ENCODE assay signal across 8 cellular contexts in the genomic region with DNA sequence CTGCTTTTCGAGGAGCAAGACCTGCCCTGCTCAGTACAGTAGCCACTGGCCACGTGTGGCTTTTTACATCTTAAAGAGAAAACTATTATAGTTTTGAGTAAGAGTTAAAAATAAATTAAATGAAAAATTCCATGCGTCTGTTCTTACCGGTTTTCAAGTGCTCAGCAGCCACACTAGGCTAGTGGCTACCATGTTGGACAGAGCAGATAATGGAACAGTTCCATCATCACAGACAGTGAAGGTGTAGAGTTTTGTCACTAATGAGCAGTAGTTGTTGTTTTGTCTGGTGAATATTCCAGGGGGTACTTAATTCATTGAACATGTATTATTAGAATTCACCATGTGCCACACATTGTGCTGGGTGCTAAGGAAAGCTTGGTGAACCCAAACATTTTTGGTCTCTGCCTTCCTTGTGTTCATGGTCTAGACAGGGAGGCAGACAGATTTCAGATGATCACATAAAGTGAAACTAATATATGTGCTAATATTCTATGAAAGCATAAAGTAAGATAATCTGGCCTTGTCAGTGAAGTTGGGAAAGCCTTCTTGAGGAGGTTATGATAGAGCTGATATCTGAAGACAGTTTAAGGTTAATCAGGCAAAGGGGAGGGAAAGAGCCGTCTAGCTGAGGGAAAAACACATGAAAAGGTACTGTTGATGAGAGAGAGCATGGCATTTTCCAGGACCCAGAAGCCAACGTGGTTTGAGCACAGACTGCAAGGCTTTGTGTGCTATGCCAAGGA. TPM values are rescaled to one million over a fixed set of nuclear protein-coding genes. Genes with fewer than 3 reads are reported as not detected.
DNase-seq lines count a peak whose midpoint lies in the region; ATAC-seq and TF ChIP-seq lines count a peak whose summit lies in the region.

No MANE protein-coding gene starts in this region.

- H3K18ac ChIP-seq in neuronal stem cell (ENCODE audit: low read length), result no peak overlapping the region

- H4K8ac ChIP-seq in neuronal stem cell (ENCODE audit: low read depth, low read length), result no peak overlapping the region

- H3K9me3 Mint-ChIP-seq in CD8-positive, alpha-beta memory T cell, result no peaks in the 10 kb centered on the region

- WGBS in neuronal stem cell (ENCODE audit: extremely low coverage in 2 of 2, insufficient read length in 2 of 2, insufficient replicate concordance in 1 of 2), 2 donors, result no CpG with 5 or more reads among the region's 6 CpGs

- peaks cover 0 to 11% (median 2%) of the 10 kb centered on the region in 3 donors for H3K36me3 Mint-ChIP-seq in CD8-positive, alpha-beta memory T cell

- peak overlapping the region; percentile 96 for H2AFZ ChIP-seq in neuronal stem cell (ENCODE audit: low read length)

- H3K9me3 ChIP-seq in CD8-positive, alpha-beta memory T cell (ENCODE audit: low read length), result no peaks in the 10 kb centered on the region
- H3K9me3 ChIP-seq in neuronal stem cell (replicated peaks in 1 of 2; ENCODE audit: control insufficient read depth in 2 of 2, insufficient read depth in 1 of 2, low read depth in 1 of 2, low read length in 2 of 2), result peaks cover 0 to 3% of the 10 kb centered on the region in 2 donors

- POLR2A ChIA-PET in CD8-positive, alpha-beta memory T cell (lab: Charles Lee), result no interaction called here

- DNase-seq in CD8-positive, alpha-beta memory T cell, result no peak
- DNase-seq in LNCaP clone FGC (ENCODE audit: low read depth), result no peak
- no peak for DNase-seq in dorsolateral prefrontal cortex
- no peak for DNase-seq in neuronal stem cell (ENCODE audit: low spot score)
- DNase-seq in SHP77 treated with DMSO at 0.1 percent for 48 hours (lab: John Stamatoyannopoulos, UW), result no peak
- DNase-seq in stimulated activated CD4-positive, alpha-beta T cell treated with anti-CD3 and anti-CD28 coated beads, Interleukin-12 subunit alpha, Interleukin-12 subunit beta, amount 100 ng/mL, for 4 hours, result no peak
- DNase-seq in dedifferentiated amniotic fluid mesenchymal stem cell (ENCODE audit: extremely low spot score), result no peak

- no peaks in the 10 kb centered on the region for H3K27me3 ChIP-seq in CD8-positive, alpha-beta memory T cell (ENCODE audit: insufficient read depth, low read length, poor library complexity, severe bottlenecking)
- H3K27me3 ChIP-seq in dorsolateral prefrontal cortex (no peaks in the 10 kb centered on the region), neuronal stem cell (ENCODE audit: control insufficient read depth in 3 of 3, insufficient read depth in 3 of 3, low read depth in 1 of 3, low read length in 3 of 3) (peaks cover 0 to 19% (median 3%) of the 10 kb centered on the region in 3 experiments)

- peak overlapping the region; percentile 89 to 96 (median 91) for H3K4me3 Mint-ChIP-seq in CD8-positive, alpha-beta memory T cell

- H3K4me1 ChIP-seq in CD8-positive, alpha-beta memory T cell (ENCODE audit: insufficient read depth, low read length), result peaks cover 21% of the 10 kb centered on the region
- peaks cover 6 to 10% of the 10 kb centered on the region in 2 donors for H3K4me1 ChIP-seq in neuronal stem cell (ENCODE audit: control insufficient read depth in 2 of 2, insufficient read depth in 1 of 2, low read depth in 1 of 2, low read length in 2 of 2)

- no peak for ATAC-seq in HG02981 (IDR thresholded peaks at IDR 0.05; ENCODE audit: unreplicated experiment)

- H3K23ac ChIP-seq in neuronal stem cell (ENCODE audit: low read depth, low read length, poor library complexity), result no peak overlapping the region

- peaks cover 36 to 50% (median 43%) of the 10 kb centered on the region in 3 donors for H3K4me1 Mint-ChIP-seq in CD8-positive, alpha-beta memory T cell

- H2BK15ac ChIP-seq in neuronal stem cell (ENCODE audit: low read length), result no peak overlapping the region

- no peak overlapping the region for H3K4me3 ChIP-seq in CD8-positive, alpha-beta memory T cell (ENCODE audit: low read length)
- H3K4me3 ChIP-seq in LNCaP clone FGC (ENCODE audit: low read depth, low read length) (peak overlapping the region; percentile 81), dorsolateral prefrontal cortex (peak overlapping the region; percentile 46 to 96 (median 83)), neuronal stem cell (ENCODE audit: low read length in 2 of 2) (peak overlapping the region; percentile 73 to 95)

- H3K27ac Mint-ChIP-seq in CD8-positive, alpha-beta memory T cell, result peak overlapping the region; percentile 91 to 99 (median 97)

- H2BK5ac ChIP-seq in neuronal stem cell (ENCODE audit: low read length), result no peak overlapping the region

- intact Hi-C loops in dorsolateral prefrontal cortex (cut with DNase I), result loop anchor here in 1 of 2 donors (10.0 kb wide), 1 partner anchor 92 kb away; the partner anchor contains the start of gene EGR4

- no peak for TF ChIP-seq CTCF in LNCaP clone FGC (IDR thresholded peaks at IDR 0.05; ENCODE audit: control insufficient read depth, extremely low read depth, insufficient read depth)
- no peak for TF ChIP-seq CTCF in dorsolateral prefrontal cortex (IDR thresholded peaks at IDR 0.05 in 54 of 56, conservative IDR thresholded peaks at IDR 0.05 in 2 of 56; ENCODE audit: low read depth in 1 of 56, partially characterized antibody in 56 of 56)

- no peak overlapping the region for H3K14ac ChIP-seq in neuronal stem cell (ENCODE audit: low read length)

- CTCF ChIA-PET in CD8-positive, alpha-beta memory T cell (lab: Charles Lee), result interaction anchor here (2.2 kb wide), 1 partner anchor 175 kb away, joined by 5 read pairs; no protein-coding TSS in a partner anchor

- peak overlapping the region; percentile 67 for H3K4me2 ChIP-seq in neuronal stem cell (ENCODE audit: insufficient read depth, low read length, poor library complexity, severe bottlenecking)

- H2BK12ac ChIP-seq in neuronal stem cell (ENCODE audit: low read length), result no peak overlapping the region

- H4K91ac ChIP-seq in neuronal stem cell (ENCODE audit: low read depth, low read length, poor library complexity), result no peak overlapping the region

- H2AK5ac ChIP-seq in neuronal stem cell (ENCODE audit: low read depth, low read length), result no peak overlapping the region

- peaks cover 6% of the 10 kb centered on the region for H3K79me1 ChIP-seq in neuronal stem cell (ENCODE audit: low read depth, low read length)

- peaks cover 0 to 3% of the 10 kb centered on the region in 2 donors for H3K27me3 Mint-ChIP-seq in CD8-positive, alpha-beta memory T cell

- no peak overlapping the region for H2BK120ac ChIP-seq in neuronal stem cell (ENCODE audit: low read depth, low read length)

- H3K4ac ChIP-seq in neuronal stem cell (ENCODE audit: low read length), result no peak overlapping the region

- no peak overlapping the region for H3K9ac ChIP-seq in neuronal stem cell (ENCODE audit: low read depth, low read length, poor library complexity)

- H3K27ac ChIP-seq in CD8-positive, alpha-beta memory T cell (ENCODE audit: low read depth, low read length), result peak overlapping the region; percentile 77
- H3K27ac ChIP-seq in dorsolateral prefrontal cortex, result peak overlapping the region in 32 of 59 donors; percentile 66 to 96 (median 87)
- H3K27ac ChIP-seq in neuronal stem cell (replicated peaks; ENCODE audit: low read length), result no peak overlapping the region

- H3K36me3 ChIP-seq in CD8-positive, alpha-beta memory T cell (ENCODE audit: insufficient read depth, low read length), result no peaks in the 10 kb centered on the region
- H3K36me3 ChIP-seq in neuronal stem cell (replicated peaks in 1 of 2; ENCODE audit: control insufficient read depth in 2 of 2, insufficient read depth in 2 of 2, low read length in 2 of 2), result no peaks in the 10 kb centered on the region

RNA-seq across cellular contexts. Expression of gene ALMS1, which starts 1.4 kb away (rescaled TPM):
- 10 to 100 TPM; 18.8 to 20.1 TPM for total RNA-seq in CD8-positive, alpha-beta memory T cell
- polyA plus RNA-seq in CD8-positive, alpha-beta memory T cell, result 4.1 TPM
- 10 to 100 TPM; 27.7 to 81.6 (median 46.9) TPM for total RNA-seq in dorsolateral prefrontal cortex
- 9.5 TPM for polyA plus RNA-seq in neuronal stem cell (2013, experiment 1 of 2)
- polyA plus RNA-seq in neuronal stem cell (2013, experiment 2 of 2), result 8.1 TPM
